In the genomic region with DNA sequence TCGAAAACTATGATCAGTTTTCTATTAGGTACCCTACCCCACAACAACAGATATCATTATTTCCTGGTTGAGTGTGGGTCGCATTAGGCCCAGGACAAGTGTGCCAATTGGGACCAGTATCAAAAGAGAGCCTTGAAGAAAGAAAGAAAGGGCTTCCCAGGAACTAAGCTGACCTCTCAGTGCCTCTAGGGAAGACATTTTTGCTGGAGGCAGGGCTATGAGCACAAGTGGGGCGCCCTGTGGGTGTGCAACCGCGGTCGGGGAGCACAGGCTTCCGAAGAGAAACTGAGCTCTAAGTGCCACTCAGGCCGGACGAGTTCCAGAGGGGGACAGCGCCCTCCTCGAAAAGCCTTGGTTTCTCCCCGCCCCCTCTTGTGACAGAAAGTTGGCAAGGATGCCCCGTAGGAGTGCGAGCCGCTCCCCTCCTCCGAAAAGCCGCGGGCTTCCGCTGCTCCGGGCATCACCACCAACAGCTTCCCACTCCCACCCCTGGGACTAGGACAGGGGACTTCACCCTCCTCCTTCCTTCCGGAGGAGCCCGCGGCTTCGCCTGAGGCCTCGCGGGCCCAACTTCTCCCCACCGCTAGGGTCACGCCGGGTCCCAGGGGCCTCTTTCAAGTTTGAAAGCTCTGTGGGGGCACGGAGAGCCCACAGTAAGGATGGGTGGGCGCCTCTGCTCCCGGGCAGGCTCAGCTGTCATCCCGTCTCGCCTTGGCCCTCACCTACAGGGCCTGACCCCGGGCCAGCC, we compare ENCODE assay signal across 8 cellular contexts. TPM values are rescaled to one million over a fixed set of nuclear protein-coding genes. Genes with fewer than 3 reads are reported as not detected.
DNase-seq lines count a peak whose midpoint lies in the region; ATAC-seq and TF ChIP-seq lines count a peak whose summit lies in the region.

No MANE protein-coding gene starts in this region.

- H3K36me3 ChIP-seq in ascending aorta: no peaks in the 10 kb centered on the region

- H3K27ac ChIP-seq in ascending aorta: peak overlapping the region in 1 of 2 donors; percentile 3

- peaks cover 6% of the 10 kb centered on the region for H3K27me3 ChIP-seq in ascending aorta

- H3K9me3 ChIP-seq in ascending aorta: no peaks in the 10 kb centered on the region

- TF ChIP-seq CTCF in ascending aorta (IDR thresholded peaks at IDR 0.05): no peak

- peak overlapping the region; percentile 67 to 89 for H3K4me3 ChIP-seq in ascending aorta

- DNase-seq in DMS79 treated with DMSO at 0.1 percent for 48 hours (lab: John Stamatoyannopoulos, UW) (peak; percentile 39), DMS79 (lab: John Stamatoyannopoulos, UW) (no peak), ascending aorta (ENCODE audit: low spot score in 2 of 2) (no peak), left lobe of liver (ENCODE audit: low spot score) (no peak), superior temporal gyrus (ENCODE audit: extremely low spot score) (peak; percentile 62), left colon (no peak)

- intact Hi-C loops in ascending aorta (cut with DNase I) (no loop called here), left colon (cut with DNase I, micrococcal nuclease) (no loop called here)

- H3K4me1 ChIP-seq in ascending aorta: peaks cover 10 to 23% of the 10 kb centered on the region in 2 donors

- ATAC-seq in left lobe of liver (peak; percentile 3), left colon (no peak), GM18867 (IDR thresholded peaks at IDR 0.05; ENCODE audit: unreplicated experiment) (no peak), GM19035 (IDR thresholded peaks at IDR 0.05; ENCODE audit: unreplicated experiment) (no peak)

RNA-seq across cellular contexts. Expression of gene NR2F1-AS1, which starts 2.0 kb away (rescaled TPM):
- total RNA-seq in ascending aorta (0.85 TPM), left lobe of liver (1.8 TPM), left colon (1 to 10 TPM; 2.2 to 3.2 TPM)

RNA-seq across cellular contexts. Expression of gene NR2F1, which starts 4.0 kb away (rescaled TPM):
- 8.0 TPM for total RNA-seq in ascending aorta
- 10.2 TPM for total RNA-seq in left lobe of liver
- total RNA-seq in left colon: 1 to 10 TPM; 2.7 to 4.9 TPM

Comparison
In these comparisons a context has a peak if more than half of its experiments do, and no peak if none do; other contexts are left out.
1. DNase-seq: peak in DMS79 treated with DMSO at 0.1 percent for 48 hours (single experiment) and superior temporal gyrus (single experiment); none in DMS79 (single experiment), ascending aorta (0 of 2), left lobe of liver (single experiment) and left colon (0 of 2).